In genomic region chr4:184345573-184345922, GRCh38 we compare ENCODE assay signal across 12 cellular contexts.
DNase-seq lines count a peak whose midpoint lies in the region; ATAC-seq and TF ChIP-seq lines count a peak whose summit lies in the region.
"Had no signal": no experiment of that assay in that cellular context is flagged by ENCODE, and none has a peak within 500 bp of the region (broad histone marks: within the 10 kb centered on the region; RNA-seq: fewer than 3 reads in every experiment).

No MANE protein-coding gene starts in this region.

- H3K27ac ChIP-seq in coronary artery, result peak overlapping the region; percentile 5 to 66
- peak overlapping the region; percentile 73 to 80 for H3K27ac ChIP-seq in lung (ENCODE audit: low read depth in 1 of 2, low read length in 1 of 2)
- peak overlapping the region; percentile 47 for H3K27ac ChIP-seq in suprapubic skin
- H3K27ac ChIP-seq: foreskin keratinocyte had no signal

- no peaks in the 10 kb centered on the region for H3K27me3 ChIP-seq in Loucy (ENCODE audit: insufficient read depth, low read length, poor library complexity, severe bottlenecking)
- H3K27me3 ChIP-seq in lung (ENCODE audit: control insufficient read depth, insufficient read depth), result no peaks in the 10 kb centered on the region
- no peaks in the 10 kb centered on the region for H3K27me3 ChIP-seq in suprapubic skin
- H3K27me3 ChIP-seq: foreskin keratinocyte had no signal

- H3K9me2 ChIP-seq in Loucy (replicated peaks; ENCODE audit: low read depth, low read length), result no peaks in the 10 kb centered on the region

- H3K9me3 ChIP-seq in Loucy (ENCODE audit: insufficient read depth, low read depth, low read length), result no peaks in the 10 kb centered on the region
- no peaks in the 10 kb centered on the region for H3K9me3 ChIP-seq in lung (ENCODE audit: control insufficient read depth in 2 of 2, insufficient read depth in 1 of 2, low read length in 1 of 2)
- no peaks in the 10 kb centered on the region for H3K9me3 ChIP-seq in suprapubic skin

- no peaks in the 10 kb centered on the region for H3F3A ChIP-seq in Loucy (ENCODE audit: low read depth)

- DNase-seq in coronary artery (ENCODE audit: low spot score), result no peak
- DNase-seq in lung (ENCODE audit: low spot score), result no peak
- no peak for DNase-seq in suprapubic skin (ENCODE audit: low spot score in 2 of 2)
- no peak for DNase-seq in effector CD8-positive, alpha-beta T cell (lab: John Stamatoyannopoulos, UW)
- DNase-seq in middle frontal gyrus (ENCODE audit: extremely low spot score, low spot score), result no peak
- DNase-seq in GM20000 (ENCODE audit: low spot score), result no peak
- DNase-seq: activated T-cell treated with anti-CD3 and anti-CD28 coated beads, Interleukin-2, amount 50 U/mL, for 4 hours; DMS153; foreskin keratinocyte; NCI-H1694 treated with DMSO at 0.1 percent for 48 hours; PC-3 had no signal

- H3K4me2 ChIP-seq in Loucy (ENCODE audit: low read depth, low read length, poor library complexity, severe bottlenecking), result no peak overlapping the region

- no peak for TF ChIP-seq CTCF in Loucy (conservative IDR thresholded peaks at IDR 0.05; ENCODE audit: low read length)
- no peak for TF ChIP-seq CTCF in coronary artery (IDR thresholded peaks at IDR 0.05)
- no peak for TF ChIP-seq CTCF in lung (IDR thresholded peaks at IDR 0.05; ENCODE audit: control extremely low read depth, extremely low read depth)
- no peak for TF ChIP-seq CTCF in suprapubic skin (IDR thresholded peaks at IDR 0.05)
- TF ChIP-seq CTCF in GM20000 (IDR thresholded peaks at IDR 0.05; ENCODE audit: extremely low read depth, missing control alignments), result no peak

- peak overlapping the region; percentile 11 for H3K9ac ChIP-seq in Loucy (ENCODE audit: low read depth, low read length, poor library complexity, severe bottlenecking)

- TF ChIP-seq POLR2A in suprapubic skin (IDR thresholded peaks at IDR 0.05), result no peak

- H2AFZ ChIP-seq in Loucy (ENCODE audit: low read length), result 0 out of 2 replicates have a peak overlapping the region, but pooled peaks have one; percentile 12

- no peak for TF ChIP-seq EP300 in suprapubic skin (IDR thresholded peaks at IDR 0.05)

- peaks cover 64% of the 10 kb centered on the region for H3K4me1 ChIP-seq in Loucy (ENCODE audit: insufficient read depth, low read length, poor library complexity, severe bottlenecking)
- H3K4me1 ChIP-seq in lung (ENCODE audit: control insufficient read depth in 2 of 2, insufficient read depth in 2 of 2, low read length in 2 of 2), result peaks cover 16 to 25% of the 10 kb centered on the region in 2 donors
- peaks cover 59% of the 10 kb centered on the region for H3K4me1 ChIP-seq in suprapubic skin

- H3K36me3 ChIP-seq in Loucy (ENCODE audit: insufficient read depth, low read length) (no peaks in the 10 kb centered on the region), lung (ENCODE audit: control insufficient read depth in 2 of 2, insufficient read depth in 2 of 2, low read length in 2 of 2) (no peaks in the 10 kb centered on the region), suprapubic skin (no peaks in the 10 kb centered on the region)

- ATAC-seq in lung (ENCODE audit: insufficient read depth, low FRiP score), result no peak
- ATAC-seq: foreskin keratinocyte, PC-3 had no signal

- H3K4me3 ChIP-seq in Loucy (ENCODE audit: low read length, poor library complexity, severe bottlenecking), result no peak overlapping the region
- no peak overlapping the region for H3K4me3 ChIP-seq in coronary artery
- H3K4me3 ChIP-seq in lung, result no peak overlapping the region
- H3K4me3 ChIP-seq in suprapubic skin, result no peak overlapping the region

- H3K79me2 ChIP-seq in Loucy (ENCODE audit: insufficient read depth, low read length), result no peaks in the 10 kb centered on the region

- 34 to 45% methylated on average over 3 of the region's 3 CpGs for WGBS in lung, 2 donors
- 81% methylated on average over 3 of the region's 3 CpGs for WGBS in suprapubic skin

- H4K20me1 ChIP-seq in Loucy (ENCODE audit: insufficient read depth, low read length, poor library complexity, severe bottlenecking), result no peaks in the 10 kb centered on the region
